ENCODE assay signal across 9 cellular contexts in the genomic region with DNA sequence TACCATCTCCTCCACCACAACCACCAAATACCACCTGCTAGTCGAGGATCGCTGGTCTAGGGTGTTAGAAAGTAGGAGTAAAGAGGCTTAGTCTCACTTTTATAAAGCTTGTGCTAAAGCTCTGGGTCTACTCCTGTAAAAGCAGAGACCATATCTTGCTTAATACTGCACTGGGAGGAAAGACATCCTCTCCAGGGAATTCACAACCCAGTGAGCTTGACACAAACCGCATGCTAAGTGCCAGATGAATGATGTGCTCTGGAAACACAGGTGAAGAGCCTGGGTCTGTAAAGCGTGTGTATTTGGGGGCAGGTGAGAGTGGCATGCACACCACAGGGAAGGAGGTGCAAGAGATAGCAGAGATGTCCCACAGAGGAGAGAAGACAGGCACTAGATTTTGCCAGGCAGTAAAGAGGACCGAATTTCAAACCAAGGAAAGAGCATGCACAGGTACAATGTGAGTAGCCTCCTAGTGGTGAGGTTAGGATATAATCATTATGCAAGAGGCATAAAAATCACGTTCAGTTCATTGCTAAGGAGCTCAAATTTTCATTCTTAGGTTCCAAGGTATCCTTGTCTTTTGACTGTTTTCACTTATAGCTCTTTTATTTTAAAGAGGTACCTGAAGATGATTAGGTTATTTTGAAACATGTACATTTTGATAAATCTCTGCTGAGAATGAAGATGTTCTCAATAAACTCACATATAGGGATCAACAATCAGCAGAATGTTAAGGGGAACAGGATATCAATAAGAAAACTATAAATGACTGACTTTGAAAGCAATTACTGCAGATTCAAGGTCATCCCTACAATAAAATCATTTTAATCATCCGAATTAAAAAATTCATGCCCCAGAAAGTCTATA. TPM values are rescaled to one million over a fixed set of nuclear protein-coding genes. Genes with fewer than 3 reads are reported as not detected.
DNase-seq lines count a peak whose midpoint lies in the region; ATAC-seq and TF ChIP-seq lines count a peak whose summit lies in the region.
"Had no signal": no experiment of that assay in that cellular context is flagged by ENCODE, and none has a peak within 500 bp of the region (broad histone marks: within the 10 kb centered on the region; RNA-seq: fewer than 3 reads in every experiment).

No MANE protein-coding gene starts in this region.

- H3K36me3 Mint-ChIP-seq in CD8-positive, alpha-beta T cell, result peaks cover 65% of the 10 kb centered on the region

- no peak overlapping the region for H3K4ac ChIP-seq in mesendoderm (ENCODE audit: low read depth, low read length)

- CTCF ChIA-PET in CD8-positive, alpha-beta T cell (lab: Charles Lee), result interaction anchor here (0.7 to 2.4 kb wide), 15 partner anchors 9 to 177 kb away, joined by 3 to 8 read pairs (median 5); a partner anchor contains a TSS

- peak; percentile 92 for ATAC-seq in CD8-positive, alpha-beta T cell
- ATAC-seq in GM18870 (IDR thresholded peaks at IDR 0.05; ENCODE audit: unreplicated experiment) (peak; percentile 82), HG03039 (IDR thresholded peaks at IDR 0.05; ENCODE audit: unreplicated experiment) (peak; percentile 77)

- no peak overlapping the region for H2AK5ac ChIP-seq in mesendoderm (ENCODE audit: low read length)

- WGBS in mesendoderm (ENCODE audit: extremely low coverage, insufficient coverage, low lambda C conversion rate), result no CpG with 5 or more reads among the region's 7 CpGs

- H3K27me3 Mint-ChIP-seq in CD8-positive, alpha-beta T cell (ENCODE audit: low read depth), result no peaks in the 10 kb centered on the region

- no peaks in the 10 kb centered on the region for H3K9me3 Mint-ChIP-seq in CD8-positive, alpha-beta T cell

- peaks cover 4% of the 10 kb centered on the region for H3K79me1 ChIP-seq in mesendoderm (ENCODE audit: low read length)

- H3K27ac Mint-ChIP-seq in CD8-positive, alpha-beta T cell, result peak overlapping the region; percentile 46

- H3K27me3 ChIP-seq in CD8-positive, alpha-beta T cell (ENCODE audit: insufficient read depth, low read length), result no peaks in the 10 kb centered on the region
- H3K27me3 ChIP-seq in mesendoderm (ENCODE audit: insufficient read depth, low read length, poor library complexity), result no peaks in the 10 kb centered on the region

- no peak overlapping the region for H2BK5ac ChIP-seq in mesendoderm (ENCODE audit: low read length)

- no peak overlapping the region for H3K4me3 Mint-ChIP-seq in CD8-positive, alpha-beta T cell

- no peaks in the 10 kb centered on the region for H3K79me2 ChIP-seq in mesendoderm (ENCODE audit: control insufficient read depth, insufficient read depth, low read length)

- no peak overlapping the region for H3K4me2 ChIP-seq in mesendoderm (ENCODE audit: low read length)

- H3K36me3 ChIP-seq in CD8-positive, alpha-beta T cell (ENCODE audit: insufficient read depth, low read length), result no peaks in the 10 kb centered on the region
- H3K36me3 ChIP-seq in mesendoderm (ENCODE audit: control insufficient read depth, insufficient read depth, low read length), result no peaks in the 10 kb centered on the region

- no peak overlapping the region for H2BK120ac ChIP-seq in mesendoderm (ENCODE audit: low read depth, low read length)

- H3K23ac ChIP-seq in mesendoderm (ENCODE audit: low read length), result no peak overlapping the region

- no peaks in the 10 kb centered on the region for H3K9me3 ChIP-seq in CD8-positive, alpha-beta T cell (ENCODE audit: low read length)

- no peak overlapping the region for H3K27ac ChIP-seq in CD8-positive, alpha-beta T cell (ENCODE audit: low read depth, low read length)
- H3K27ac ChIP-seq in mesendoderm (ENCODE audit: low read depth, low read length), result no peak overlapping the region

- H3K4me1 ChIP-seq in CD8-positive, alpha-beta T cell (ENCODE audit: insufficient read depth, low read length), result peaks cover 17% of the 10 kb centered on the region
- H3K4me1 ChIP-seq in mesendoderm (ENCODE audit: control insufficient read depth, low read depth, low read length), result peaks cover 5% of the 10 kb centered on the region

- no peak overlapping the region for H4K5ac ChIP-seq in mesendoderm (ENCODE audit: low read length)

- POLR2A ChIA-PET in CD8-positive, alpha-beta T cell (lab: Charles Lee), result no interaction called here

- no peak overlapping the region for H3K9ac ChIP-seq in mesendoderm (ENCODE audit: low read length)

- peaks cover 38% of the 10 kb centered on the region for H3K4me1 Mint-ChIP-seq in CD8-positive, alpha-beta T cell (ENCODE audit: low read depth)

- no peak overlapping the region for H3K56ac ChIP-seq in mesendoderm (ENCODE audit: low read length)

- H3K4me3 ChIP-seq in CD8-positive, alpha-beta T cell (ENCODE audit: low read depth, low read length), result no peak overlapping the region
- no peak overlapping the region for H3K4me3 ChIP-seq in mesendoderm (ENCODE audit: low read length)
- H3K4me3 ChIP-seq: skin epidermis had no signal

- TF ChIP-seq CTCF in CD8-positive, alpha-beta T cell (IDR thresholded peaks at IDR 0.05), result peak; percentile 70

- intact Hi-C loops in CD8-positive, alpha-beta T cell (cut with DNase I, micrococcal nuclease), result loop anchor here (2.0 kb wide), 2 partner anchors 19 to 179 kb away; no protein-coding TSS in a partner anchor

- H4K8ac ChIP-seq in mesendoderm (ENCODE audit: low read depth, low read length), result no peak overlapping the region

- no peak overlapping the region for H2BK15ac ChIP-seq in mesendoderm (replicated peaks; ENCODE audit: low read depth)

- no peak overlapping the region for H3K18ac ChIP-seq in mesendoderm (ENCODE audit: low read length)

- DNase-seq in CD8-positive, alpha-beta T cell, result no peak
- DNase-seq in NCI-H2196 treated with DMSO at 0.1 percent for 48 hours (lab: John Stamatoyannopoulos, UW; ENCODE audit: unreplicated experiment) (peak; percentile 28), mesendoderm (peak; percentile 60), OCI-M2 (lab: John Stamatoyannopoulos, UW; ENCODE audit: unreplicated experiment) (no peak), T-helper 9 cell (no peak)
- peak; percentile 17 for DNase-seq in central memory CD4-positive, alpha-beta T cell

RNA-seq across cellular contexts. Expression of a gene that starts 20.7 kb away (rescaled TPM):
- total RNA-seq in CD8-positive, alpha-beta T cell, result 10 to 100 TPM; 79.8 to 95.0 TPM
- 4.5 TPM for polyA plus RNA-seq in mesendoderm (2013, experiment 1 of 2)
- polyA plus RNA-seq in mesendoderm (2013, experiment 2 of 2), result 4.7 TPM

Comparison
In these comparisons a context has a peak if more than half of its experiments do, and no peak if none do; other contexts are left out.
1. DNase-seq: peak in NCI-H2196 treated with DMSO at 0.1 percent for 48 hours (single experiment), central memory CD4-positive, alpha-beta T cell (single experiment) and mesendoderm (single experiment); none in CD8-positive, alpha-beta T cell (0 of 7), OCI-M2 (single experiment) and T-helper 9 cell (single experiment).
2. Peak in every context shown above with its lines, with median percentiles within 50 percentile points of each other: ATAC-seq.